ENCODE assay signal across 15 cellular contexts in the genomic region with DNA sequence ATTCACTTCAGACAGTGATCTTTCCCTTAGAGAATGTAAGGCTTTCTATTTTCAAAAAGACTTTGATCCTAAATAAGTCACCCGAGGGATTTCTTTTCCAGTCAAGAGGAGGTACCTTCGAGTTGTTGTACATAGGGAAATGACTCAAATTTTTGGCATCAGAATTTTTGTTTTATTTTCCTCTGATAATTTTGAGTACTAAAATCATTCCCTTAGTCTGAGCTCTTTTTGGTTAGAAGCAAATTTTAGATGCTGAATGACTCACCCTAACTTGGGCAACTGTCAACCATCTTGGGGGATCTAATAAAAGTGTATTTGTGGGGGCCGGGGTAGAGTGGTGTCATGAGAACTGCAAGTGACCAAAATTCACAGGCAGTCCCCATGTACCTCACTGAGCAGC.
A peak's percentile ranks its signal among the peaks of the same experiment; 100 is the strongest.
DNase-seq lines count a peak whose midpoint lies in the region; ATAC-seq and TF ChIP-seq lines count a peak whose summit lies in the region.
"Had no signal": no experiment of that assay in that cellular context is flagged by ENCODE, and none has a peak within 500 bp of the region (broad histone marks: within the 10 kb centered on the region; RNA-seq: fewer than 3 reads in every experiment).

No MANE protein-coding gene starts in this region.

- H3K4me3 ChIP-seq in GM23248 = 0 out of 2 replicates have a peak overlapping the region, but pooled peaks have one; percentile 14
- H3K4me3 ChIP-seq in fibroblast of villous mesenchyme (ENCODE audit: low read depth, low read length) = no peak overlapping the region
- H3K4me3 ChIP-seq: smooth muscle cell had no signal

- peak overlapping the region; percentile 18; the same call in 1 of the 2 replicates for H3K9ac ChIP-seq in GM23248
- H3K9ac ChIP-seq: KMS-11 had no signal

- H3K36me3 Mint-ChIP-seq in activated naive CD8-positive, alpha-beta T cell treated with anti-CD3 and anti-CD28 coated beads, Interleukin-2, amount 50 U/mL, for 24 hours (ENCODE audit: low read depth) = peaks cover 43% of the 10 kb centered on the region
- peaks cover 59% of the 10 kb centered on the region for H3K36me3 Mint-ChIP-seq in stimulated activated memory B cell treated with anti-CD40 and anti-IgM and Interleukin-4, amounts not matched to agents 10 μg/mL and 1 μg/mL and 100 μg/mL, for 72 hours

- H3K27me3 ChIP-seq in GM23248 (replicated peaks; ENCODE audit: insufficient read depth) = no peaks in the 10 kb centered on the region

- peaks cover 30% of the 10 kb centered on the region for H3F3A ChIP-seq in GM23248 (ENCODE audit: insufficient read depth)

- H3K79me2 ChIP-seq in GM23248 (ENCODE audit: insufficient read depth) = no peaks in the 10 kb centered on the region

- H3K9me3 ChIP-seq in GM23248 (ENCODE audit: low read depth) = no peaks in the 10 kb centered on the region
- H3K9me3 ChIP-seq: Caco-2 had no signal

- H3K27ac Mint-ChIP-seq in activated naive CD8-positive, alpha-beta T cell treated with anti-CD3 and anti-CD28 coated beads, Interleukin-2, amount 50 U/mL, for 24 hours = peak overlapping the region; percentile 42
- H3K27ac Mint-ChIP-seq in stimulated activated memory B cell treated with anti-CD40 and anti-IgM and Interleukin-4, amounts not matched to agents 10 μg/mL and 1 μg/mL and 100 μg/mL, for 72 hours = peak overlapping the region; percentile 27
- H3K27ac Mint-ChIP-seq: H9 had no signal

- no peaks in the 10 kb centered on the region for H3K9me3 Mint-ChIP-seq in activated naive CD8-positive, alpha-beta T cell treated with anti-CD3 and anti-CD28 coated beads, Interleukin-2, amount 50 U/mL, for 24 hours
- no peaks in the 10 kb centered on the region for H3K9me3 Mint-ChIP-seq in stimulated activated memory B cell treated with anti-CD40 and anti-IgM and Interleukin-4, amounts not matched to agents 10 μg/mL and 1 μg/mL and 100 μg/mL, for 72 hours
- H3K9me3 Mint-ChIP-seq: H9 had no signal

- 18 to 28% methylated on average over 3 of the region's 3 CpGs for WGBS in GM23248 (ENCODE audit: low coverage in 1 of 2, low lambda C conversion rate in 2 of 2, missing lambda C conversion rate in 2 of 2), 2 experiments

- H3K4me3 Mint-ChIP-seq in activated naive CD8-positive, alpha-beta T cell treated with anti-CD3 and anti-CD28 coated beads, Interleukin-2, amount 50 U/mL, for 24 hours = no peak overlapping the region
- no peak overlapping the region for H3K4me3 Mint-ChIP-seq in stimulated activated memory B cell treated with anti-CD40 and anti-IgM and Interleukin-4, amounts not matched to agents 10 μg/mL and 1 μg/mL and 100 μg/mL, for 72 hours
- H3K4me3 Mint-ChIP-seq: H9 had no signal

- DNase-seq in GM23248 = peak; percentile 85
- DNase-seq in activated naive CD8-positive, alpha-beta T cell treated with anti-CD3 and anti-CD28 coated beads, Interleukin-2, amount 50 U/mL, for 24 hours = no peak
- peak; percentile 56 for DNase-seq in fibroblast of villous mesenchyme (ENCODE audit: low read depth)
- DNase-seq in MV-4-11 (lab: John Stamatoyannopoulos, UW) = no peak
- DNase-seq in activated naive CD4-positive, alpha-beta T cell (lab: John Stamatoyannopoulos, UW) = no peak
- DNase-seq in NCI-H69 (lab: John Stamatoyannopoulos, UW) = no peak
- DNase-seq: activated T-cell treated with anti-CD3 and anti-CD28 coated beads for 4 hours, Caco-2, H9, head of caudate nucleus, NCI-H345 had no signal

- no peaks in the 10 kb centered on the region for H3K9me2 ChIP-seq in GM23248 (ENCODE audit: insufficient read depth)

- H3K4me2 ChIP-seq in GM23248 (ENCODE audit: unreplicated experiment) = peak overlapping the region; percentile 53
- H3K4me2 ChIP-seq: KMS-11, smooth muscle cell had no signal

- peaks cover 34% of the 10 kb centered on the region for H3K4me1 ChIP-seq in GM23248 (ENCODE audit: insufficient read depth)

- H2AFZ ChIP-seq in GM23248 = no peak overlapping the region

- TF ChIP-seq CTCF in fibroblast of villous mesenchyme (IDR thresholded peaks at IDR 0.05; ENCODE audit: insufficient read depth, low read depth, low read length) = no peak

- H3K27ac ChIP-seq in GM23248 = peak overlapping the region; percentile 54
- H3K27ac ChIP-seq: KMS-11 had no signal

- peaks cover 51% of the 10 kb centered on the region for H3K4me1 Mint-ChIP-seq in activated naive CD8-positive, alpha-beta T cell treated with anti-CD3 and anti-CD28 coated beads, Interleukin-2, amount 50 U/mL, for 24 hours
- H3K4me1 Mint-ChIP-seq in stimulated activated memory B cell treated with anti-CD40 and anti-IgM and Interleukin-4, amounts not matched to agents 10 μg/mL and 1 μg/mL and 100 μg/mL, for 72 hours = peaks cover 18% of the 10 kb centered on the region

- H3K36me3 ChIP-seq in GM23248 (ENCODE audit: low read depth) = no peaks in the 10 kb centered on the region

- H3K27me3 Mint-ChIP-seq in activated naive CD8-positive, alpha-beta T cell treated with anti-CD3 and anti-CD28 coated beads, Interleukin-2, amount 50 U/mL, for 24 hours = no peaks in the 10 kb centered on the region
- no peaks in the 10 kb centered on the region for H3K27me3 Mint-ChIP-seq in stimulated activated memory B cell treated with anti-CD40 and anti-IgM and Interleukin-4, amounts not matched to agents 10 μg/mL and 1 μg/mL and 100 μg/mL, for 72 hours

- in situ Hi-C loops in GM23248 (cut with MboI) = no loop called here

- ATAC-seq in activated naive CD8-positive, alpha-beta T cell treated with anti-CD3 and anti-CD28 coated beads, Interleukin-2, amount 50 U/mL, for 24 hours = no peak
- ATAC-seq in stimulated activated memory B cell treated with anti-CD40 and anti-IgM and Interleukin-4, amounts not matched to agents 10 μg/mL and 1 μg/mL and 100 μg/mL, for 72 hours = no peak
- no peak for ATAC-seq in GM18511 (IDR thresholded peaks at IDR 0.05; ENCODE audit: unreplicated experiment)

- no peaks in the 10 kb centered on the region for H4K20me1 ChIP-seq in GM23248 (ENCODE audit: insufficient read depth)

Comparison
In these comparisons a context has a peak if more than half of its experiments do, and no peak if none do; other contexts are left out.
1. DNase-seq: peak in GM23248 (single experiment) and fibroblast of villous mesenchyme (single experiment); none in activated naive CD8-positive, alpha-beta T cell treated with anti-CD3 and anti-CD28 coated beads, Interleukin-2, amount 50 U/mL, for 24 hours (single experiment), MV-4-11 (single experiment), activated naive CD4-positive, alpha-beta T cell (0 of 4) and NCI-H69 (single experiment).